8 cellular contexts compared by ENCODE assay signal in genomic region chr12:49369723-49370145, GRCh38. TPM values are rescaled to one million over a fixed set of nuclear protein-coding genes. Genes with fewer than 3 reads are reported as not detected.
DNase-seq lines count a peak whose midpoint lies in the region; ATAC-seq, FAIRE-seq and TF ChIP-seq lines count a peak whose summit lies in the region.

No MANE protein-coding gene starts in this region.

- POLR2A ChIA-PET in BJ (lab: Charles Lee) (interaction anchor here (0.6 kb wide), 1 partner anchor 47 kb away, joined by 3 read pairs; no protein-coding TSS in a partner anchor), K562 (lab: Yijun Ruan, JAX) (interaction anchor here (0.6 to 1.5 kb wide), 6 partner anchors 9 to 661 kb away, joined by 3 to 5 read pairs (median 3); partner anchors contain the start of gene TUBA1C)

- no peak for TF ChIP-seq EP300 in K562 (IDR thresholded peaks at IDR 0.05; ENCODE audit: low read length)

- H3K4me2 ChIP-seq in K562 (ENCODE audit: insufficient read depth, low read length): peak overlapping the region; percentile 56

- no peak for DNase-seq in BJ (ENCODE audit: low read depth)
- peak; percentile 25 for DNase-seq in NCI-H526 treated with DMSO at 0.1 percent for 48 hours (lab: John Stamatoyannopoulos, UW)
- DNase-seq in K562 (ENCODE audit: extremely low read depth in 1 of 4, low spot score in 3 of 4): peak; percentile 43 to 77 (median 58)
- DNase-seq in myocyte (ENCODE audit: low read depth): peak; percentile 77
- DNase-seq in epidermal melanocyte (ENCODE audit: insufficient read length, low spot score): no peak
- DNase-seq in coronary artery (ENCODE audit: low spot score): no peak

- CTCF ChIA-PET in BJ (lab: Yijun Ruan, JAX) (interaction anchor here (1.0 to 2.0 kb wide), 4 partner anchors 11 to 144 kb away, joined by 3 to 11 read pairs (median 4); no protein-coding TSS in a partner anchor), K562 (lab: Yijun Ruan, JAX; ENCODE audit: low intra/inter-chr PET ratio) (interaction anchor here (1.1 kb wide), 1 partner anchor 145 kb away, joined by 3 read pairs; no protein-coding TSS in a partner anchor)

- no peaks in the 10 kb centered on the region for H4K20me1 ChIP-seq in K562 (replicated peaks; ENCODE audit: control insufficient read depth, insufficient read depth, low read length)

- H3K4me1 ChIP-seq in K562 (replicated peaks in 1 of 2; ENCODE audit: control insufficient read depth in 2 of 2, insufficient read depth in 2 of 2, low read length in 2 of 2): peaks cover 12 to 25% of the 10 kb centered on the region in 2 experiments; a peak in 3 of 5 replicates

- H3K27me3 ChIP-seq in BJ (ENCODE audit: control insufficient read depth, insufficient read depth, low read length) (no peaks in the 10 kb centered on the region), K562 (ENCODE audit: control insufficient read depth in 2 of 2, insufficient read depth in 2 of 2, low read length in 2 of 2) (no peaks in the 10 kb centered on the region)

- H3K9ac ChIP-seq in K562 (ENCODE audit: insufficient read depth in 1 of 2, low read depth in 2 of 2, low read length in 2 of 2): peak overlapping the region in 1 of 2 experiments; percentile 9; a peak in 2 of 4 replicates

- no TSS peak for BruUV-seq in K562 (replicated peaks; lab: Mats Ljungman, UMichigan)

- peak in 1 of 2 experiments; percentile 43; a peak in 1 of 4 replicates for TF ChIP-seq RAD21 in K562 (CRISPR knock-in tag; conservative IDR thresholded peaks at IDR 0.05 in 1 of 2, IDR thresholded peaks at IDR 0.05 in 1 of 2)

- H2AFZ ChIP-seq in K562 (ENCODE audit: low read depth, low read length): 0 out of 2 replicates have a peak overlapping the region, but pooled peaks have one; percentile 40

- intact Hi-C loops in K562 (cut with micrococcal nuclease): loop anchor here (5.0 kb wide), 1 partner anchor 53 kb away; no protein-coding TSS in a partner anchor

- WGBS in K562 (ENCODE audit: insufficient coverage, low coverage, missing lambda C conversion rate): 21% methylated on average over 5 of the region's 5 CpGs

- no peak overlapping the region for H3K4me3 ChIP-seq in BJ (ENCODE audit: low read depth, low read length)
- no peak overlapping the region for H3K4me3 ChIP-seq in K562
- no peak overlapping the region for H3K4me3 ChIP-seq in coronary artery

- peaks cover 55% of the 10 kb centered on the region for H3K79me2 ChIP-seq in K562 (ENCODE audit: control insufficient read depth, insufficient read depth, low read length)

- H3K27ac ChIP-seq in K562 (ENCODE audit: extremely low read depth, low read depth, low read length) (peak overlapping the region; percentile 17; the same call in 2 of the 3 replicates), coronary artery (peak overlapping the region in 1 of 2 donors; percentile 47)

- in situ Hi-C loops in K562 (cut with MboI): no loop called here

- peak; percentile 89 for FAIRE-seq in K562 (lab: Jason Lieb, UNC)

- TF ChIP-seq POLR2A in K562 (conservative IDR thresholded peaks at IDR 0.05): no peak

- H3K9me3 ChIP-seq in K562 (replicated peaks; ENCODE audit: control insufficient read depth, insufficient read depth, low read depth, low read length): no peaks in the 10 kb centered on the region

- H3K36me3 ChIP-seq in BJ (ENCODE audit: control insufficient read depth, insufficient read depth, low read length) (no peaks in the 10 kb centered on the region), K562 (ENCODE audit: control insufficient read depth, insufficient read depth, low read length) (peaks cover 10% of the 10 kb centered on the region; the same call in 1 of the 3 replicates)

- TF ChIP-seq CTCF in BJ (IDR thresholded peaks at IDR 0.05; ENCODE audit: insufficient read depth, low read depth, low read length): peak; percentile 54
- peak; percentile 64 to 74 (median 66) for TF ChIP-seq CTCF in K562 (IDR thresholded peaks at IDR 0.05 in 2 of 3, conservative IDR thresholded peaks at IDR 0.05 in 1 of 3; ENCODE audit: insufficient read depth in 2 of 3, low read depth in 1 of 3, low read length in 3 of 3)
- TF ChIP-seq CTCF in coronary artery (IDR thresholded peaks at IDR 0.05): no peak

- ATAC-seq in GM18498 (IDR thresholded peaks at IDR 0.05; ENCODE audit: unreplicated experiment) (peak; percentile 48), HG02884 (IDR thresholded peaks at IDR 0.05; ENCODE audit: unreplicated experiment) (peak; percentile 44), K562 (peak; percentile 63)

- H3K9me1 ChIP-seq in K562 (ENCODE audit: control insufficient read depth, insufficient read depth, low read length): no peaks in the 10 kb centered on the region

RNA-seq across cellular contexts. Expression of gene SPATS2, which starts 2.5 kb away (rescaled TPM):
- 23.1 and 29.8 TPM in 2 replicates for polyA plus RNA-seq in BJ (2011; rRNA removed)
- 19.0 and 20.7 TPM in 2 replicates for polyA minus RNA-seq in BJ (2011; rRNA and poly(A)+ RNA removed)
- total RNA-seq in K562 (2011; cell fraction: chromatin; rRNA removed; ENCODE audit: low replicate concordance): 49.5 and 94.9 TPM in 2 replicates
- total RNA-seq in K562 (2011; cell fraction: nucleolus; rRNA removed): 28.2 and 31.3 TPM in 2 replicates
- 38.9 and 51.6 TPM in 2 replicates for total RNA-seq in K562 (2011; cell fraction: nucleoplasm; rRNA removed)
- total RNA-seq in K562 (2014; rRNA removed): 9.7 and 12.5 TPM in 2 replicates
- 18.3 and 20.3 TPM in 2 replicates for total RNA-seq in K562 (2014; rRNA removed; fragmentation: Illumina TruSeq; extraction: Trizol)
- 17.8 and 17.9 TPM in 2 replicates for total RNA-seq in K562 (2015; rRNA removed; fragmentation: Illumina TruSeq; extraction: Trizol)
- total RNA-seq in K562 (2021): 14.6 and 16.3 TPM in 2 replicates
- polyA plus RNA-seq in K562 (2011; rRNA removed): 30.0 and 48.2 TPM in 2 replicates
- 20.0 and 25.0 TPM in 2 replicates for polyA plus RNA-seq in K562 (2011; cell fraction: cytosol; rRNA removed)
- polyA plus RNA-seq in K562 (2011; cell fraction: nucleus; rRNA removed): 17.1 and 18.6 TPM in 2 replicates
- 14.7 and 16.8 TPM in 2 replicates for polyA plus RNA-seq in K562 (2012)
- 22.6 and 25.3 TPM in 2 replicates for polyA plus RNA-seq in K562 (2014; fragmentation: Illumina TruSeq; extraction: Trizol)
- polyA plus RNA-seq in K562 (2014; fragmentation: Nextera tagmentation; extraction: Ambion mirVana): 1 to 10 TPM; 5.4 to 8.7 TPM
- 14.9 and 17.5 TPM in 2 replicates for polyA plus RNA-seq in K562 (2014; rRNA removed)
- 41.3 and 51.6 TPM in 2 replicates for polyA minus RNA-seq in K562 (2011; rRNA and poly(A)+ RNA removed)
- 15.9 and 27.9 TPM in 2 replicates for polyA minus RNA-seq in K562 (2011; cell fraction: cytosol; rRNA and poly(A)+ RNA removed)
- polyA minus RNA-seq in K562 (2011; cell fraction: nucleus; rRNA and poly(A)+ RNA removed): 12.3 and 24.8 TPM in 2 replicates
- 41.9 and 43.0 TPM in 2 replicates for total RNA-seq in myocyte
- polyA plus RNA-seq in myocyte (2012): 21.6 TPM

RNA-seq across cellular contexts. Expression of gene DNAJC22, which starts 23.0 kb away (rescaled TPM):
- polyA plus RNA-seq in BJ (2011; rRNA removed) (2.3 and 4.3 TPM in 2 replicates), K562 (2011; rRNA removed) (0.83 and 1.2 TPM in 2 replicates), K562 (2014; fragmentation: Illumina TruSeq; extraction: Trizol) (0.36 and 0.61 TPM in 2 replicates), K562 (2014; fragmentation: Nextera tagmentation; extraction: Ambion mirVana) (under 1 TPM; 0.10 to 0.15 TPM), K562 (2014; rRNA removed) (0.36 and 0.98 TPM in 2 replicates)
- polyA minus RNA-seq in BJ (2011; rRNA and poly(A)+ RNA removed): 1.3 and 1.4 TPM in 2 replicates
- 2.1 and 4.9 TPM in 2 replicates for total RNA-seq in K562 (2011; cell fraction: chromatin; rRNA removed; ENCODE audit: low replicate concordance)
- total RNA-seq in K562 (2011; cell fraction: nucleolus; rRNA removed): 2.0 and 2.3 TPM in 2 replicates
- total RNA-seq in K562 (2011; cell fraction: nucleoplasm; rRNA removed): 1.7 and 2.2 TPM in 2 replicates
- total RNA-seq in K562 (2014; rRNA removed) (0.50 and 0.69 TPM in 2 replicates), K562 (2014; rRNA removed; fragmentation: Illumina TruSeq; extraction: Trizol) (0.47 and 0.99 TPM in 2 replicates), K562 (2015; rRNA removed; fragmentation: Illumina TruSeq; extraction: Trizol) (0.40 and 0.45 TPM in 2 replicates), K562 (2021) (0.62 and 0.69 TPM in 2 replicates), myocyte (0.62 and 1.0 TPM in 2 replicates)
- 0.80 and 0.89 TPM in 2 replicates for polyA plus RNA-seq in K562 (2011; cell fraction: cytosol; rRNA removed)
- 0.98 and 2.8 TPM in 2 replicates for polyA plus RNA-seq in K562 (2011; cell fraction: nucleus; rRNA removed)
- polyA plus RNA-seq in K562 (2012): 0.30 and 0.51 TPM in 2 replicates
- 0.57 and 0.84 TPM in 2 replicates for polyA minus RNA-seq in K562 (2011; rRNA and poly(A)+ RNA removed)
- polyA minus RNA-seq in K562 (2011; cell fraction: cytosol; rRNA and poly(A)+ RNA removed): 0.73 and 0.95 TPM in 2 replicates
- polyA minus RNA-seq in K562 (2011; cell fraction: nucleus; rRNA and poly(A)+ RNA removed): 0.33 and 0.67 TPM in 2 replicates
- polyA plus RNA-seq in myocyte (2012): 1.0 TPM

RNA-seq across cellular contexts. Expression of gene C1QL4, which starts 32.7 kb away (rescaled TPM):
- polyA plus RNA-seq in BJ (2011; rRNA removed): not detected in 2 replicates
- polyA minus RNA-seq in BJ (2011; rRNA and poly(A)+ RNA removed): not detected in 2 replicates
- total RNA-seq in K562 (2011; cell fraction: chromatin; rRNA removed; ENCODE audit: low replicate concordance): 0.77 and 1.9 TPM in 2 replicates
- 2.7 and 2.8 TPM in 2 replicates for total RNA-seq in K562 (2011; cell fraction: nucleolus; rRNA removed)
- total RNA-seq in K562 (2011; cell fraction: nucleoplasm; rRNA removed): 1.3 and 1.9 TPM in 2 replicates
- total RNA-seq in K562 (2014; rRNA removed): 2.0 and 2.1 TPM in 2 replicates
- 0.10 and 0.15 TPM in 2 replicates for total RNA-seq in K562 (2014; rRNA removed; fragmentation: Illumina TruSeq; extraction: Trizol)
- 0.14 and 0.23 TPM in 2 replicates for total RNA-seq in K562 (2015; rRNA removed; fragmentation: Illumina TruSeq; extraction: Trizol)
- 1.4 and 1.5 TPM in 2 replicates for total RNA-seq in K562 (2021)
- 0.35 and 0.81 TPM in 2 replicates for polyA plus RNA-seq in K562 (2011; rRNA removed)
- polyA plus RNA-seq in K562 (2011; cell fraction: cytosol; rRNA removed): 0.75 and 1.8 TPM in 2 replicates
- 2.0 and 2.9 TPM in 2 replicates for polyA plus RNA-seq in K562 (2011; cell fraction: nucleus; rRNA removed)
- polyA plus RNA-seq in K562 (2012): 0.64 and 1.00 TPM in 2 replicates
- 0.31 and 0.61 TPM in 2 replicates for polyA plus RNA-seq in K562 (2014; fragmentation: Illumina TruSeq; extraction: Trizol)
- polyA plus RNA-seq in K562 (2014; fragmentation: Nextera tagmentation; extraction: Ambion mirVana): under 1 TPM; 0.08 to 0.10 TPM
- 1.2 and 1.3 TPM in 2 replicates for polyA plus RNA-seq in K562 (2014; rRNA removed)
- polyA minus RNA-seq in K562 (2011; rRNA and poly(A)+ RNA removed): 0.18 TPM in 1 of 2 replicates, not detected in the other
- 0.38 and 1.0 TPM in 2 replicates for polyA minus RNA-seq in K562 (2011; cell fraction: cytosol; rRNA and poly(A)+ RNA removed)
- 0.94 and 1.00 TPM in 2 replicates for polyA minus RNA-seq in K562 (2011; cell fraction: nucleus; rRNA and poly(A)+ RNA removed)
- 37.7 and 119 TPM in 2 replicates for total RNA-seq in myocyte
- 6.3 TPM for polyA plus RNA-seq in myocyte (2012)

RNA-seq across cellular contexts. Expression of gene TROAP, which starts 46.7 kb away (rescaled TPM):
- polyA plus RNA-seq in BJ (2011; rRNA removed): 11.8 and 24.8 TPM in 2 replicates
- polyA minus RNA-seq in BJ (2011; rRNA and poly(A)+ RNA removed): 17.5 and 23.2 TPM in 2 replicates
- total RNA-seq in K562 (2011; cell fraction: chromatin; rRNA removed; ENCODE audit: low replicate concordance): 116 and 289 TPM in 2 replicates
- 173 and 178 TPM in 2 replicates for total RNA-seq in K562 (2011; cell fraction: nucleolus; rRNA removed)
- total RNA-seq in K562 (2011; cell fraction: nucleoplasm; rRNA removed): 141 and 151 TPM in 2 replicates
- total RNA-seq in K562 (2014; rRNA removed): 60.4 and 60.8 TPM in 2 replicates
- total RNA-seq in K562 (2014; rRNA removed; fragmentation: Illumina TruSeq; extraction: Trizol): 39.0 and 56.5 TPM in 2 replicates
- total RNA-seq in K562 (2015; rRNA removed; fragmentation: Illumina TruSeq; extraction: Trizol): 59.2 and 59.8 TPM in 2 replicates
- 72.9 and 83.0 TPM in 2 replicates for total RNA-seq in K562 (2021)
- polyA plus RNA-seq in K562 (2011; rRNA removed): 46.4 and 61.0 TPM in 2 replicates
- polyA plus RNA-seq in K562 (2011; cell fraction: cytosol; rRNA removed): 34.7 and 45.0 TPM in 2 replicates
- polyA plus RNA-seq in K562 (2011; cell fraction: nucleus; rRNA removed): 167 and 238 TPM in 2 replicates
- 67.5 and 72.2 TPM in 2 replicates for polyA plus RNA-seq in K562 (2012)
- polyA plus RNA-seq in K562 (2014; fragmentation: Illumina TruSeq; extraction: Trizol): 171 and 183 TPM in 2 replicates
- polyA plus RNA-seq in K562 (2014; fragmentation: Nextera tagmentation; extraction: Ambion mirVana): 10 to 100 TPM; 52.1 to 53.7 TPM
- polyA plus RNA-seq in K562 (2014; rRNA removed): 101 and 112 TPM in 2 replicates
- polyA minus RNA-seq in K562 (2011; rRNA and poly(A)+ RNA removed): 26.0 and 27.1 TPM in 2 replicates
- 28.1 and 36.8 TPM in 2 replicates for polyA minus RNA-seq in K562 (2011; cell fraction: cytosol; rRNA and poly(A)+ RNA removed)
- polyA minus RNA-seq in K562 (2011; cell fraction: nucleus; rRNA and poly(A)+ RNA removed): 70.8 and 123 TPM in 2 replicates
- 1.1 TPM in 1 of 2 replicates, not detected in the other for total RNA-seq in myocyte
- polyA plus RNA-seq in myocyte (2012): 0.25 TPM

Comparison
In these comparisons a context has a peak if more than half of its experiments do, and no peak if none do; other contexts are left out.
1. DNase-seq: peak in NCI-H526 treated with DMSO at 0.1 percent for 48 hours (single experiment), K562 (4 of 4) and myocyte (single experiment); none in BJ (single experiment), epidermal melanocyte (single experiment) and coronary artery (single experiment).
2. RNA of gene C1QL4, which starts 32.7 kb away (total RNA-seq): 37.7 to 119 TPM in myocyte; 0.10 to 2.8 TPM in K562; every median in the first group is over 10 times any median in the second.
3. Peak in every context shown above with its lines, with median percentiles within 50 percentile points of each other: ATAC-seq.